Comparison of ENCODE assay signal across 8 cellular contexts in genomic region chr14:92603309-92604257, GRCh38.
A peak's percentile ranks its signal among the peaks of the same experiment; 100 is the strongest.
DNase-seq lines count a peak whose midpoint lies in the region; ATAC-seq and TF ChIP-seq lines count a peak whose summit lies in the region.

No MANE protein-coding gene starts in this region.

- no TSS peak for BruUV-seq in Calu3 (replicated peaks; lab: Mats Ljungman, UMichigan)

- H3K9me3 Mint-ChIP-seq in Calu3 (ENCODE audit: low read depth, unreplicated experiment): no peaks in the 10 kb centered on the region
- no peaks in the 10 kb centered on the region for H3K9me3 Mint-ChIP-seq in activated naive CD4-positive, alpha-beta T cell treated with anti-CD3 and anti-CD28 coated beads, Interleukin-2, amount 50 U/mL, for 24 hours

- no peaks in the 10 kb centered on the region for H3K36me3 Mint-ChIP-seq in Calu3 (ENCODE audit: insufficient read depth, unreplicated experiment)
- H3K36me3 Mint-ChIP-seq in activated naive CD4-positive, alpha-beta T cell treated with anti-CD3 and anti-CD28 coated beads, Interleukin-2, amount 50 U/mL, for 24 hours: no peaks in the 10 kb centered on the region

- no peak for TF ChIP-seq CTCF in Calu3 (IDR thresholded peaks at IDR 0.05; ENCODE audit: unreplicated experiment)

- no peak overlapping the region for H3K27ac Mint-ChIP-seq in Calu3 (ENCODE audit: unreplicated experiment)
- H3K27ac Mint-ChIP-seq in activated naive CD4-positive, alpha-beta T cell treated with anti-CD3 and anti-CD28 coated beads, Interleukin-2, amount 50 U/mL, for 24 hours: peak overlapping the region; percentile 10

- DNase-seq in Calu3 (peak; percentile 25), NCI-H2029 treated with DMSO at 0.1 percent for 48 hours (lab: John Stamatoyannopoulos, UW) (peak; percentile 13), left cardiac atrium (no peak), iPS-NIHi7 (ENCODE audit: extremely low spot score) (no peak), NCI-H187 (lab: John Stamatoyannopoulos, UW) (no peak)
- DNase-seq in stimulated activated CD4-positive, alpha-beta T cell treated with anti-CD3 and anti-CD28 coated beads, Interleukin-2, amount 100 ng/mL, for 4 hours (ENCODE audit: low read depth): peak; percentile 46

- no peaks in the 10 kb centered on the region for H3K4me1 Mint-ChIP-seq in Calu3 (ENCODE audit: low read depth, unreplicated experiment)
- H3K4me1 Mint-ChIP-seq in activated naive CD4-positive, alpha-beta T cell treated with anti-CD3 and anti-CD28 coated beads, Interleukin-2, amount 50 U/mL, for 24 hours: peaks cover 43% of the 10 kb centered on the region

- H3K27me3 Mint-ChIP-seq in Calu3 (ENCODE audit: unreplicated experiment): no peaks in the 10 kb centered on the region
- H3K27me3 Mint-ChIP-seq in activated naive CD4-positive, alpha-beta T cell treated with anti-CD3 and anti-CD28 coated beads, Interleukin-2, amount 50 U/mL, for 24 hours: no peaks in the 10 kb centered on the region

- peak; percentile 90 to 94 for ATAC-seq in left cardiac atrium
- ATAC-seq in GM21737 (IDR thresholded peaks at IDR 0.05; ENCODE audit: unreplicated experiment): no peak

- intact Hi-C loops in Calu3 (cut with micrococcal nuclease; ENCODE audit: unreplicated experiment) (no loop called here), left cardiac atrium (cut with DNase I) (no loop called here)

- H3K4me3 Mint-ChIP-seq in Calu3 (ENCODE audit: low read depth, unreplicated experiment): no peak overlapping the region
- H3K4me3 Mint-ChIP-seq in activated naive CD4-positive, alpha-beta T cell treated with anti-CD3 and anti-CD28 coated beads, Interleukin-2, amount 50 U/mL, for 24 hours: peak overlapping the region; percentile 66

- CTCF ChIA-PET in Calu3 (lab: Charles Lee): interaction anchor here (0.6 kb wide), 1 partner anchor 38 kb away, joined by 4 read pairs; no protein-coding TSS in a partner anchor

Comparison
In these comparisons a context has a peak if more than half of its experiments do, and no peak if none do; other contexts are left out.
1. DNase-seq: peak in Calu3 (single experiment), NCI-H2029 treated with DMSO at 0.1 percent for 48 hours (single experiment) and stimulated activated CD4-positive, alpha-beta T cell treated with anti-CD3 and anti-CD28 coated beads, Interleukin-2, amount 100 ng/mL, for 4 hours (single experiment); none in left cardiac atrium (single experiment), iPS-NIHi7 (single experiment) and NCI-H187 (0 of 2).